In the genomic region with DNA sequence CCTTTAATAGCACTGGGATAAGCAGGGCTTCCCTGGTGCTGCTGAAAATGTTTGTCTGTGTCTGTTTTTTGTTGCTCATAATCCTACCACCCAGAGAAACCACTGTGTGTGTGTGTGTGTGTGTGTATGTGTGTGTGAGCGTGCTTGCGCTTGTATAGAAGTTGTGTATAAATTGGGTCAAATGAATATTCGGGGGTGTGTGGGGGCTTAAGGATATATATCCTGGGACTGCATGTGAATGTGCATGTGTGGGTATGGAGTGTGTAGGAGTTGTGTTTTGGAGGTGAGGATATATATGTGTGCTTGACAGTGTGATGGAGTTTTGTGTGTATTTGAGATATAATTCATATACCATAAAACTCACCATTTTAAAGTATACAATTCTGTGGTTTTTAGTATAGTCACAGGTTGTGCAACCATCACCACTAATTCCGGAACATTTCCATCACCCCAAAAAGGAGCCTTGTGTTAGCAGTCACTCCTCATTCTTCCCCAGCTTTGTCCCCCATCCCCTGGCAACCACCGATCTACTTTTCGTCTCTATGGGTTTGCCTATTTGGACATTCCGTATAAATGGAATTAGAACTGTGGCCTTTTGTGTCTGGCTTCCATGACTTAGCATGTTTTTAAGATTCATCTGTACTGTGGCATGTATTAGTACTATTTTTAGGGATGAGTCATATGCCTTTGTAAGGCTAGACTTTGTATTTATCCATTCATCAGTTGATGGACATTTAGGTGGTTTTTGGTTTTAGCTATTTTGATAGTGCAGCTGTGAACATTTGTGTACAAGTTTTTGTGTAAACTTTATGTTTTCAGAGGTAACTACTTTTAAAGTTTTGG, we compare ENCODE assay signal across 9 cellular contexts. TPM values are rescaled to one million over a fixed set of nuclear protein-coding genes. Genes with fewer than 3 reads are reported as not detected.
DNase-seq lines count a peak whose midpoint lies in the region; ATAC-seq lines count a peak whose summit lies in the region.
"Had no signal": no experiment of that assay in that cellular context is flagged by ENCODE, and none has a peak within 500 bp of the region (broad histone marks: within the 10 kb centered on the region; RNA-seq: fewer than 3 reads in every experiment).

No MANE protein-coding gene starts in this region.

- H3K9ac ChIP-seq in Karpas-422 (ENCODE audit: low read length): no peak overlapping the region

- H3K9me3 ChIP-seq in Karpas-422 (ENCODE audit: low read length): no peaks in the 10 kb centered on the region
- H3K9me3 ChIP-seq: ascending aorta had no signal

- H3K4me3 ChIP-seq in Karpas-422 (ENCODE audit: low read length): no peak overlapping the region
- H3K4me3 ChIP-seq: ascending aorta had no signal

- no peaks in the 10 kb centered on the region for H3K79me2 ChIP-seq in Karpas-422 (ENCODE audit: low read length)

- no peaks in the 10 kb centered on the region for H3K9me3 Mint-ChIP-seq in activated CD4-positive, alpha-beta memory T cell treated with anti-CD3 and anti-CD28 coated beads, Interleukin-2, amount 10 ng/mL, durations not matched to agents 7 days and 5 days

- H3K36me3 Mint-ChIP-seq in activated CD4-positive, alpha-beta memory T cell treated with anti-CD3 and anti-CD28 coated beads, Interleukin-2, amount 10 ng/mL, durations not matched to agents 7 days and 5 days (ENCODE audit: low read depth): no peaks in the 10 kb centered on the region

- ATAC-seq in HG02884 (IDR thresholded peaks at IDR 0.05; ENCODE audit: unreplicated experiment) (no peak), HG03159 (IDR thresholded peaks at IDR 0.05; ENCODE audit: unreplicated experiment) (no peak)

- H3K4me1 ChIP-seq in Karpas-422 (ENCODE audit: low read length): peaks cover 25% of the 10 kb centered on the region

- H4K20me1 ChIP-seq in Karpas-422 (ENCODE audit: insufficient read depth, low read depth, low read length): no peaks in the 10 kb centered on the region

- peaks cover 13% of the 10 kb centered on the region for H3K4me1 Mint-ChIP-seq in activated CD4-positive, alpha-beta memory T cell treated with anti-CD3 and anti-CD28 coated beads, Interleukin-2, amount 10 ng/mL, durations not matched to agents 7 days and 5 days

- no peaks in the 10 kb centered on the region for H3K9me2 ChIP-seq in Karpas-422 (replicated peaks; ENCODE audit: insufficient read depth, low read length)

- H3K36me3 ChIP-seq in Karpas-422 (ENCODE audit: insufficient read depth, low read length): no peaks in the 10 kb centered on the region
- H3K36me3 ChIP-seq: ascending aorta had no signal

- H3K4me2 ChIP-seq in Karpas-422 (ENCODE audit: low read depth, low read length, poor library complexity, severe bottlenecking): no peak overlapping the region

- CTCF ChIA-PET in activated CD4-positive, alpha-beta memory T cell treated with anti-CD3 and anti-CD28 coated beads, Interleukin-2, amount 10 ng/mL, durations not matched to agents 7 days and 5 days (lab: Charles Lee): no interaction called here

- POLR2A ChIA-PET in activated CD4-positive, alpha-beta memory T cell treated with anti-CD3 and anti-CD28 coated beads, Interleukin-2, amount 10 ng/mL, durations not matched to agents 7 days and 5 days (lab: Charles Lee): no interaction called here

- H2AFZ ChIP-seq in Karpas-422 (ENCODE audit: low read length): no peak overlapping the region

- H3K27ac ChIP-seq in caudate nucleus (ENCODE audit: low read depth, low read length): peak overlapping the region; percentile 78
- H3K27ac ChIP-seq in Karpas-422 (ENCODE audit: low read length): no peak overlapping the region

- H3K27me3 ChIP-seq in Karpas-422 (ENCODE audit: low read length): no peaks in the 10 kb centered on the region
- H3K27me3 ChIP-seq: ascending aorta had no signal

- H3K27ac Mint-ChIP-seq in activated CD4-positive, alpha-beta memory T cell treated with anti-CD3 and anti-CD28 coated beads, Interleukin-2, amount 10 ng/mL, durations not matched to agents 7 days and 5 days: no peak overlapping the region

- no peaks in the 10 kb centered on the region for H3K27me3 Mint-ChIP-seq in activated CD4-positive, alpha-beta memory T cell treated with anti-CD3 and anti-CD28 coated beads, Interleukin-2, amount 10 ng/mL, durations not matched to agents 7 days and 5 days

- H3K4me3 Mint-ChIP-seq in activated CD4-positive, alpha-beta memory T cell treated with anti-CD3 and anti-CD28 coated beads, Interleukin-2, amount 10 ng/mL, durations not matched to agents 7 days and 5 days: no peak overlapping the region

- peak; percentile 32 for DNase-seq in AG08396 (ENCODE audit: low spot score)
- peak; percentile 52 for DNase-seq in M059J (ENCODE audit: low read depth)
- DNase-seq in caudate nucleus (lab: John Stamatoyannopoulos, UW): peak in 5 of 61 donors; percentile 25 to 42 (median 31)
- peak; percentile 78 for DNase-seq in myocyte (ENCODE audit: low read depth)
- DNase-seq in activated CD4-positive, alpha-beta memory T cell treated with anti-CD3 and anti-CD28 coated beads, Interleukin-2, amount 10 ng/mL, durations not matched to agents 7 days and 5 days: no peak
- no peak for DNase-seq in Karpas-422

RNA-seq across cellular contexts. Expression of gene TCTN1, which starts 25.6 kb away (rescaled TPM):
- 40.4 and 42.8 TPM in 2 replicates for total RNA-seq in M059J (2014; rRNA removed; shearing (Covaris generic))
- total RNA-seq in myocyte: 34.6 and 48.4 TPM in 2 replicates
- polyA plus RNA-seq in myocyte (2012): 43.5 TPM
- total RNA-seq in activated CD4-positive, alpha-beta memory T cell treated with anti-CD3 and anti-CD28 coated beads, Interleukin-2, amount 10 ng/mL, durations not matched to agents 7 days and 5 days: 1 to 10 TPM; 2.6 to 3.4 TPM
- 31.0 and 31.3 TPM in 2 replicates for total RNA-seq in Karpas-422 (2014; rRNA removed; shearing (Covaris generic); ENCODE audit: low replicate concordance)

RNA-seq across cellular contexts. Expression of gene HVCN1, which starts 49.4 kb away (rescaled TPM):
- 0.30 and 2.1 TPM in 2 replicates for total RNA-seq in M059J (2014; rRNA removed; shearing (Covaris generic))
- total RNA-seq in myocyte: 3.2 and 3.9 TPM in 2 replicates
- polyA plus RNA-seq in myocyte (2012): 2.7 TPM
- 10 to 100 TPM; 11.6 to 12.9 TPM for total RNA-seq in activated CD4-positive, alpha-beta memory T cell treated with anti-CD3 and anti-CD28 coated beads, Interleukin-2, amount 10 ng/mL, durations not matched to agents 7 days and 5 days
- total RNA-seq in Karpas-422 (2014; rRNA removed; shearing (Covaris generic); ENCODE audit: low replicate concordance): 5.1 and 11.5 TPM in 2 replicates

RNA-seq across cellular contexts. Expression of gene PPTC7, which starts 56.4 kb away (rescaled TPM):
- 1.7 and 5.2 TPM in 2 replicates for total RNA-seq in M059J (2014; rRNA removed; shearing (Covaris generic))
- 10.3 and 15.9 TPM in 2 replicates for total RNA-seq in myocyte
- 7.3 TPM for polyA plus RNA-seq in myocyte (2012)
- 10 to 100 TPM; 31.5 to 31.8 TPM for total RNA-seq in activated CD4-positive, alpha-beta memory T cell treated with anti-CD3 and anti-CD28 coated beads, Interleukin-2, amount 10 ng/mL, durations not matched to agents 7 days and 5 days
- total RNA-seq in Karpas-422 (2014; rRNA removed; shearing (Covaris generic); ENCODE audit: low replicate concordance): 16.1 and 27.4 TPM in 2 replicates

Comparison
In these comparisons a context has a peak if more than half of its experiments do, and no peak if none do; other contexts are left out.
1. DNase-seq: peak in AG08396 (single experiment), M059J (single experiment) and myocyte (single experiment); none in activated CD4-positive, alpha-beta memory T cell treated with anti-CD3 and anti-CD28 coated beads, Interleukin-2, amount 10 ng/mL, durations not matched to agents 7 days and 5 days (single experiment) and Karpas-422 (single experiment).